15 cellular contexts compared by ENCODE assay signal in the genomic region with DNA sequence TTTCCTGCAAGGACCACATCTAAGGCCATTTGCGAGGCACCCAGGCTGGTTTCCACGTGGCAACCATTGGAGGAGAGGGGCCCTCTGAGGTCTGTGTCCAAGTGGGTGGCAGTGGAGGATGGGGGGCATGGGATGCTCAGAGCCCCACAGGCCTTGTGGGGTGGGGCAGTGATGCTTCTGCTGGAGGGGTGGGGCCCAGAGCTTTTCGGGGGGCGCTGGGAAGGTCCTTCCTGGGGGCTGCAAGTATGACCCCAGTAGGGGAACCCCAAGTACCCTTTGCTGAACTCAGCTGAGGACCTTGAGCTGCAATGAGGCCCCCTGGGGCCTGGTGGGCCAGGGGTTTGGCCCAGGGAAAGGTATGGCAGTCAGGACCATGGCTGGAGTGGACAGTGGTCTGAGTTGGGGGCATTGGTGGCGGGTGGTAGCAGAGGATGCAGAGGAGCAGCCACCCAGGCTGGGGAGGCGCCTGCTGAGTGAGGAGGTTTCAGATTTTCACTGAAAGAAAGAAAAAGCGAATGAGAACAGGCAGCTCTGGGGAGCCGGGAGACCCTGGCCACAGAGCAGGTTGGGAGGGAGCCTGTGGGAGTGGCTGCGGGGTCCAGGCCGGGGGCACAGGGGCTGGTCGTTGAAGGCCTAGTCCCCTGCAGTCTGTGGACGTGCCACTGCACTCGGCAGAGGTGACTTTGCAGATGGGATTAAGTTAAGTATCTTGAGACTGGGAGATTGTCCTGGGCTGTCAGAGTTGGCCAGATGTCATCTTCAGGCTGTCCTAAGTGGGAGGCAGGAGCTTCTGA. TPM values are rescaled to one million over a fixed set of nuclear protein-coding genes. Genes with fewer than 3 reads are reported as not detected.
DNase-seq lines count a peak whose midpoint lies in the region; ATAC-seq and TF ChIP-seq lines count a peak whose summit lies in the region.
"Had no signal": no experiment of that assay in that cellular context is flagged by ENCODE, and none has a peak within 500 bp of the region (broad histone marks: within the 10 kb centered on the region; RNA-seq: fewer than 3 reads in every experiment).

No MANE protein-coding gene starts in this region.

- peaks cover 53% of the 10 kb centered on the region for H3K4me1 Mint-ChIP-seq in chondrocyte (ENCODE audit: low read depth)

- H3K4me3 Mint-ChIP-seq in chondrocyte (ENCODE audit: unreplicated experiment) = no peak overlapping the region
- H3K4me3 Mint-ChIP-seq: CD4-positive, alpha-beta T cell; stimulated activated naive CD8-positive, alpha-beta T cell treated with anti-CD3 and anti-CD28 coated beads, Interleukin-15, Interleukin-2, amounts not matched to agents 100 ng/mL and 50 ng/mL, for 24 hours had no signal

- intact Hi-C loops in lower lobe of right lung (cut with DNase I) = no loop called here

- H3K9me3 Mint-ChIP-seq in chondrocyte (ENCODE audit: low read depth) = no peaks in the 10 kb centered on the region
- H3K9me3 Mint-ChIP-seq: CD4-positive, alpha-beta T cell; stimulated activated naive CD8-positive, alpha-beta T cell treated with anti-CD3 and anti-CD28 coated beads, Interleukin-15, Interleukin-2, amounts not matched to agents 100 ng/mL and 50 ng/mL, for 24 hours had no signal

- H3K36me3 ChIP-seq in lower lobe of right lung = no peaks in the 10 kb centered on the region
- H3K36me3 ChIP-seq in stomach smooth muscle (ENCODE audit: control insufficient read depth in 2 of 2, insufficient read depth in 2 of 2, low read length in 2 of 2) = no peaks in the 10 kb centered on the region

- no peaks in the 10 kb centered on the region for H3K36me3 Mint-ChIP-seq in chondrocyte (ENCODE audit: low read depth)

- H3K9ac ChIP-seq in stomach smooth muscle (ENCODE audit: low read length in 2 of 2) = no peak overlapping the region

- no peak for TF ChIP-seq CTCF in chondrocyte (IDR thresholded peaks at IDR 0.05)
- no peak for TF ChIP-seq CTCF in lower lobe of right lung (IDR thresholded peaks at IDR 0.05)

- H3K4me1 ChIP-seq in lower lobe of right lung (peaks cover 16% of the 10 kb centered on the region), stomach smooth muscle (ENCODE audit: control insufficient read depth, insufficient read depth, low read length) (peaks cover 88% of the 10 kb centered on the region)

- H3K27ac ChIP-seq in lower lobe of right lung (no peak overlapping the region), stomach smooth muscle (ENCODE audit: low read length) (peak overlapping the region; percentile 41)
- H3K27ac ChIP-seq: 22Rv1 had no signal

- ATAC-seq in lower lobe of right lung = no peak
- ATAC-seq: HCT116 had no signal

- no peak overlapping the region for H3K4me3 ChIP-seq in lower lobe of right lung
- H3K4me3 ChIP-seq in stomach smooth muscle (ENCODE audit: low read length in 2 of 2) = no peak overlapping the region
- H3K4me3 ChIP-seq: smooth muscle cell had no signal

- peaks cover 4% of the 10 kb centered on the region for H3K27me3 Mint-ChIP-seq in chondrocyte (ENCODE audit: low read depth)
- H3K27me3 Mint-ChIP-seq: CD4-positive, alpha-beta T cell; stimulated activated naive CD8-positive, alpha-beta T cell treated with anti-CD3 and anti-CD28 coated beads, Interleukin-15, Interleukin-2, amounts not matched to agents 100 ng/mL and 50 ng/mL, for 24 hours had no signal

- peak; percentile 22 for DNase-seq in DMS 273 (lab: John Stamatoyannopoulos, UW; ENCODE audit: unreplicated experiment)
- DNase-seq in DMS 273 treated with DMSO at 0.1 percent for 48 hours (lab: John Stamatoyannopoulos, UW) = no peak
- peak; percentile 69 for DNase-seq in chondrocyte (ENCODE audit: low spot score)
- DNase-seq in lower lobe of right lung = peak; percentile 18
- DNase-seq in OCI-M2 (lab: John Stamatoyannopoulos, UW; ENCODE audit: unreplicated experiment) = no peak
- DNase-seq in SW 1271 (lab: John Stamatoyannopoulos, UW) = no peak
- no peak for DNase-seq in NK-92 (lab: John Stamatoyannopoulos, UW; ENCODE audit: unreplicated experiment)
- DNase-seq: CD4-positive, alpha-beta T cell; NCI-H1417 treated with DMSO at 0.1 percent for 48 hours; NCI-H226 had no signal

- H3K27me3 ChIP-seq in lower lobe of right lung (ENCODE audit: low read depth) (no peaks in the 10 kb centered on the region), stomach smooth muscle (ENCODE audit: control insufficient read depth in 1 of 2, insufficient read depth in 2 of 2, low read length in 2 of 2) (no peaks in the 10 kb centered on the region)

- peak overlapping the region; percentile 30 for H3K27ac Mint-ChIP-seq in chondrocyte (ENCODE audit: unreplicated experiment)
- H3K27ac Mint-ChIP-seq: CD4-positive, alpha-beta T cell had no signal

- no peaks in the 10 kb centered on the region for H3K9me3 ChIP-seq in lower lobe of right lung
- no peaks in the 10 kb centered on the region for H3K9me3 ChIP-seq in stomach smooth muscle (ENCODE audit: control insufficient read depth in 2 of 2, low read length in 2 of 2)

RNA-seq across cellular contexts. Expression of a gene that starts 19.2 kb away (rescaled TPM):
- total RNA-seq in chondrocyte = 0.44 to 3.3 TPM (median 2.3 TPM) in 3 replicates
- 7.7 TPM for total RNA-seq in lower lobe of right lung

Comparison
In these comparisons a context has a peak if more than half of its experiments do, and no peak if none do; other contexts are left out.
1. DNase-seq: peak in DMS 273 (single experiment), chondrocyte (single experiment) and lower lobe of right lung (single experiment); none in DMS 273 treated with DMSO at 0.1 percent for 48 hours (single experiment), OCI-M2 (single experiment), SW 1271 (0 of 2) and NK-92 (single experiment).